Comparison of ENCODE assay signal across 20 cellular contexts in genomic region chr10:68856352-68856751, GRCh38. TPM values are rescaled to one million over a fixed set of nuclear protein-coding genes. Genes with fewer than 3 reads are reported as not detected.
DNase-seq lines count a peak whose midpoint lies in the region; ATAC-seq, FAIRE-seq and TF ChIP-seq lines count a peak whose summit lies in the region.
"Had no signal": no experiment of that assay in that cellular context is flagged by ENCODE, and none has a peak within 500 bp of the region (broad histone marks: within the 10 kb centered on the region; RNA-seq: fewer than 3 reads in every experiment).

No MANE protein-coding gene starts in this region.

- H3K9me3 ChIP-seq in Loucy (ENCODE audit: insufficient read depth, low read depth, low read length) (peaks cover 5% of the 10 kb centered on the region; the same call in 1 of the 2 replicates), K562 (replicated peaks; ENCODE audit: control insufficient read depth, insufficient read depth, low read depth, low read length) (peaks cover 6% of the 10 kb centered on the region), PC-9 (ENCODE audit: insufficient read depth, low read depth) (peaks cover 9% of the 10 kb centered on the region; the same call in 1 of the 2 replicates)

- CTCF ChIA-PET in K562 (lab: Yijun Ruan, JAX; ENCODE audit: low intra/inter-chr PET ratio): no interaction called here
- CTCF ChIA-PET in PC-9 (lab: Charles Lee): interaction anchor here (0.5 to 0.6 kb wide), 2 partner anchors 17 to 29 kb away, joined by 4 read pairs; partner anchors contain the start of gene STOX1
- CTCF ChIA-PET in GM10248 (lab: Yijun Ruan, JAX): interaction anchor here (1.6 kb wide), 1 partner anchor 29 kb away, joined by 3 read pairs; the partner anchor contains the start of gene STOX1

- H3K79me2 ChIP-seq in Loucy (ENCODE audit: insufficient read depth, low read length) (no peaks in the 10 kb centered on the region), K562 (ENCODE audit: control insufficient read depth, insufficient read depth, low read length) (no peaks in the 10 kb centered on the region), PC-9 (ENCODE audit: low read depth) (no peaks in the 10 kb centered on the region)

- H4K20me1 ChIP-seq in Loucy (ENCODE audit: insufficient read depth, low read length, poor library complexity, severe bottlenecking): no peaks in the 10 kb centered on the region
- H4K20me1 ChIP-seq in K562 (replicated peaks; ENCODE audit: control insufficient read depth, insufficient read depth, low read length): no peaks in the 10 kb centered on the region
- no peaks in the 10 kb centered on the region for H4K20me1 ChIP-seq in PC-9 (ENCODE audit: insufficient read depth)

- H3K4me2 ChIP-seq in Loucy (ENCODE audit: low read depth, low read length, poor library complexity, severe bottlenecking) (no peak overlapping the region), K562 (ENCODE audit: insufficient read depth, low read length) (no peak overlapping the region), PC-9 (no peak overlapping the region)

- H3K4me3 Mint-ChIP-seq in nephron progenitor cell: no peak overlapping the region
- H3K4me3 Mint-ChIP-seq: CD4-positive, CD25-positive, alpha-beta regulatory T cell; CD8-positive, alpha-beta T cell; HFFc6 had no signal

- 8% methylated on average over 6 of the region's 6 CpGs for WGBS in K562 (ENCODE audit: insufficient coverage, low coverage, missing lambda C conversion rate)

- no peak for TF ChIP-seq EP300 in K562 (IDR thresholded peaks at IDR 0.05; ENCODE audit: low read length)

- TF ChIP-seq CTCF in Loucy (conservative IDR thresholded peaks at IDR 0.05; ENCODE audit: low read length) (no peak), K562 (IDR thresholded peaks at IDR 0.05 in 2 of 3, conservative IDR thresholded peaks at IDR 0.05 in 1 of 3; ENCODE audit: insufficient read depth in 2 of 3, low read depth in 1 of 3, low read length in 3 of 3) (no peak), nephron progenitor cell (IDR thresholded peaks at IDR 0.05) (no peak), PC-9 (conservative IDR thresholded peaks at IDR 0.05) (no peak), GM10248 (IDR thresholded peaks at IDR 0.05; ENCODE audit: control extremely low read depth, extremely low read depth, low read depth, missing control alignments) (no peak)

- H3K9ac ChIP-seq in Loucy (ENCODE audit: low read depth, low read length, poor library complexity, severe bottlenecking): no peak overlapping the region
- H3K9ac ChIP-seq in K562 (ENCODE audit: insufficient read depth in 1 of 2, low read depth in 2 of 2, low read length in 2 of 2): no peak overlapping the region
- H3K9ac ChIP-seq: GM23248 had no signal

- peaks cover 4% of the 10 kb centered on the region for H3K27me3 Mint-ChIP-seq in nephron progenitor cell (ENCODE audit: low read depth, poor library complexity)

- H3K27ac Mint-ChIP-seq in nephron progenitor cell: peak overlapping the region; percentile 83
- H3K27ac Mint-ChIP-seq: CD4-positive, CD25-positive, alpha-beta regulatory T cell; CD8-positive, alpha-beta T cell; HFFc6 had no signal

- FAIRE-seq in K562 (lab: Jason Lieb, UNC): no peak
- FAIRE-seq: D721Med, GM12892, H54 had no signal

- peaks cover 46% of the 10 kb centered on the region for H3K36me3 Mint-ChIP-seq in nephron progenitor cell (ENCODE audit: low read depth)
- H3K36me3 Mint-ChIP-seq: CD4-positive, CD25-positive, alpha-beta regulatory T cell had no signal

- no peak for TF ChIP-seq POLR2A in K562 (conservative IDR thresholded peaks at IDR 0.05)

- no peaks in the 10 kb centered on the region for H3K36me3 ChIP-seq in Loucy (ENCODE audit: insufficient read depth, low read length)
- no peaks in the 10 kb centered on the region for H3K36me3 ChIP-seq in K562 (ENCODE audit: control insufficient read depth, insufficient read depth, low read length)
- H3K36me3 ChIP-seq in PC-9 (ENCODE audit: low read depth): no peaks in the 10 kb centered on the region
- H3K36me3 ChIP-seq: HAP-1 had no signal

- DNase-seq in K562 (ENCODE audit: extremely low read depth in 1 of 4, low spot score in 3 of 4) (no peak), nephron progenitor cell (no peak), amygdala (lab: John Stamatoyannopoulos, UW) (no peak), C1 segment of cervical spinal cord (lab: John Stamatoyannopoulos, UW) (no peak), PC-9 (no peak), GM10248 (ENCODE audit: extremely low spot score) (no peak)
- DNase-seq: CD4-positive, CD25-positive, alpha-beta regulatory T cell; CD8-positive, alpha-beta T cell; DMS 273 treated with DMSO at 0.1 percent for 48 hours; DMS79; GF-D8; GM23248; HFFc6 had no signal

- H2AFZ ChIP-seq in Loucy (ENCODE audit: low read length): peak overlapping the region; percentile 11; the same call in 1 of the 2 replicates
- peak overlapping the region; percentile 46; the same call in 1 of the 2 replicates for H2AFZ ChIP-seq in K562 (ENCODE audit: low read depth, low read length)
- no peak overlapping the region for H2AFZ ChIP-seq in PC-9
- H2AFZ ChIP-seq: GM23248 had no signal

- peak; percentile 34; the same call in 2 of the 3 replicates for ATAC-seq in K562
- ATAC-seq: CD8-positive, alpha-beta T cell had no signal

- H3K9me1 ChIP-seq in K562 (ENCODE audit: control insufficient read depth, insufficient read depth, low read length): no peaks in the 10 kb centered on the region

- POLR2A ChIA-PET in K562 (lab: Yijun Ruan, JAX) (interaction anchor here (0.8 to 1.5 kb wide), 2 partner anchors 14 to 148 kb away, joined by 3 to 5 read pairs; no protein-coding TSS in a partner anchor), PC-9 (lab: Charles Lee; ENCODE audit: unreplicated experiment) (no interaction called here), GM10248 (lab: Yijun Ruan, JAX) (no interaction called here)

- H3K4me3 ChIP-seq in Loucy (ENCODE audit: low read length, poor library complexity, severe bottlenecking) (no peak overlapping the region), K562 (no peak overlapping the region), PC-9 (no peak overlapping the region)
- H3K4me3 ChIP-seq: GM23248, HAP-1 had no signal

- H3K27ac ChIP-seq in K562 (ENCODE audit: extremely low read depth, low read depth, low read length) (no peak overlapping the region), PC-9 (no peak overlapping the region)
- H3K27ac ChIP-seq: C4-2B, GM23248 had no signal

- BruUV-seq in K562 (replicated peaks; lab: Mats Ljungman, UMichigan) (no TSS peak), PC-9 (replicated peaks; lab: Mats Ljungman, UMichigan) (no TSS peak)

- H3K9me2 ChIP-seq in Loucy (replicated peaks; ENCODE audit: low read depth, low read length): no peaks in the 10 kb centered on the region
- H3K9me2 ChIP-seq in PC-9 (ENCODE audit: insufficient read depth): no peaks in the 10 kb centered on the region

- intact Hi-C loops in K562 (cut with micrococcal nuclease) (no loop called here), PC-9 (cut with micrococcal nuclease; ENCODE audit: unreplicated experiment) (no loop called here)

- no peak for TF ChIP-seq RAD21 in K562 (CRISPR knock-in tag; conservative IDR thresholded peaks at IDR 0.05 in 1 of 2, IDR thresholded peaks at IDR 0.05 in 1 of 2)

- peaks cover 42% of the 10 kb centered on the region for H3K9me3 Mint-ChIP-seq in nephron progenitor cell

- H3K27me3 ChIP-seq in Loucy (ENCODE audit: insufficient read depth, low read length, poor library complexity, severe bottlenecking) (no peaks in the 10 kb centered on the region), K562 (ENCODE audit: control insufficient read depth in 2 of 2, insufficient read depth in 2 of 2, low read length in 2 of 2) (no peaks in the 10 kb centered on the region), PC-9 (ENCODE audit: insufficient read depth, low read depth) (no peaks in the 10 kb centered on the region)

- H3F3A ChIP-seq in Loucy (ENCODE audit: low read depth) (no peaks in the 10 kb centered on the region), PC-9 (ENCODE audit: insufficient read depth, low read depth) (no peaks in the 10 kb centered on the region)

- peaks cover 23% of the 10 kb centered on the region for H3K4me1 Mint-ChIP-seq in nephron progenitor cell
- H3K4me1 Mint-ChIP-seq: CD4-positive, CD25-positive, alpha-beta regulatory T cell had no signal

- no peaks in the 10 kb centered on the region for H3K4me1 ChIP-seq in Loucy (ENCODE audit: insufficient read depth, low read length, poor library complexity, severe bottlenecking)
- H3K4me1 ChIP-seq in K562 (replicated peaks in 1 of 2; ENCODE audit: control insufficient read depth in 2 of 2, insufficient read depth in 2 of 2, low read length in 2 of 2): no peaks in the 10 kb centered on the region
- no peaks in the 10 kb centered on the region for H3K4me1 ChIP-seq in PC-9 (replicated peaks; ENCODE audit: insufficient read depth)
- H3K4me1 ChIP-seq: HAP-1 had no signal

- in situ Hi-C loops in K562 (cut with MboI): no loop called here

RNA-seq across cellular contexts. Expression of gene STOX1, which starts 29.0 kb away (rescaled TPM):
- total RNA-seq in K562 (2011; cell fraction: chromatin; rRNA removed; ENCODE audit: low replicate concordance): 0.28 TPM in 1 of 2 replicates, not detected in the other
- total RNA-seq in K562 (2011; cell fraction: nucleolus; rRNA removed): 0.17 TPM in 1 of 2 replicates, not detected in the other
- not detected in 2 replicates for total RNA-seq in K562 (2011; cell fraction: nucleoplasm; rRNA removed)
- total RNA-seq in K562 (2014; rRNA removed) (0.09 and 0.16 TPM in 2 replicates), K562 (2014; rRNA removed; fragmentation: Illumina TruSeq; extraction: Trizol) (0.47 and 0.48 TPM in 2 replicates), K562 (2015; rRNA removed; fragmentation: Illumina TruSeq; extraction: Trizol) (0.87 and 0.98 TPM in 2 replicates), K562 (2021) (0.29 and 0.42 TPM in 2 replicates), PC-9 (2021) (3.9 and 4.4 TPM in 2 replicates)
- polyA plus RNA-seq in K562 (2011; rRNA removed) (0.23 and 0.39 TPM in 2 replicates), K562 (2014; fragmentation: Illumina TruSeq; extraction: Trizol) (0.29 and 0.36 TPM in 2 replicates), K562 (2014; fragmentation: Nextera tagmentation; extraction: Ambion mirVana) (under 1 TPM; 0.13 to 0.20 TPM), K562 (2014; rRNA removed) (0.09 and 1.1 TPM in 2 replicates)
- 0.04 and 0.13 TPM in 2 replicates for polyA plus RNA-seq in K562 (2011; cell fraction: cytosol; rRNA removed)
- polyA plus RNA-seq in K562 (2011; cell fraction: nucleus; rRNA removed): 0.09 and 0.13 TPM in 2 replicates
- 0.49 and 1.1 TPM in 2 replicates for polyA plus RNA-seq in K562 (2012)
- 0.53 and 0.57 TPM in 2 replicates for polyA minus RNA-seq in K562 (2011; rRNA and poly(A)+ RNA removed)
- not detected in 2 replicates for polyA minus RNA-seq in K562 (2011; cell fraction: cytosol; rRNA and poly(A)+ RNA removed)
- 0.11 and 0.13 TPM in 2 replicates for polyA minus RNA-seq in K562 (2011; cell fraction: nucleus; rRNA and poly(A)+ RNA removed)
- total RNA-seq: GM23248 had no signal
- polyA plus RNA-seq: BJ, GM23248 had no signal

RNA-seq across cellular contexts. Expression of gene DDX50, which starts 44.8 kb away (rescaled TPM):
- total RNA-seq in K562 (2011; cell fraction: chromatin; rRNA removed; ENCODE audit: low replicate concordance): 22.7 and 60.0 TPM in 2 replicates
- 11.4 and 13.3 TPM in 2 replicates for total RNA-seq in K562 (2011; cell fraction: nucleolus; rRNA removed)
- total RNA-seq in K562 (2011; cell fraction: nucleoplasm; rRNA removed): 14.0 and 20.6 TPM in 2 replicates
- total RNA-seq in K562 (2014; rRNA removed) (48.0 and 50.0 TPM in 2 replicates), K562 (2014; rRNA removed; fragmentation: Illumina TruSeq; extraction: Trizol) (86.8 and 98.5 TPM in 2 replicates), K562 (2015; rRNA removed; fragmentation: Illumina TruSeq; extraction: Trizol) (67.7 and 72.0 TPM in 2 replicates), K562 (2021) (52.8 and 54.4 TPM in 2 replicates), PC-9 (2021) (33.8 and 37.7 TPM in 2 replicates)
- polyA plus RNA-seq in K562 (2011; rRNA removed) (58.8 and 79.3 TPM in 2 replicates), K562 (2014; fragmentation: Illumina TruSeq; extraction: Trizol) (62.1 and 72.9 TPM in 2 replicates), K562 (2014; fragmentation: Nextera tagmentation; extraction: Ambion mirVana) (10 to 100 TPM; 36.7 to 57.4 TPM), K562 (2014; rRNA removed) (41.9 and 53.0 TPM in 2 replicates)
- polyA plus RNA-seq in K562 (2011; cell fraction: cytosol; rRNA removed): 14.5 and 28.4 TPM in 2 replicates
- 10.9 and 17.9 TPM in 2 replicates for polyA plus RNA-seq in K562 (2011; cell fraction: nucleus; rRNA removed)
- 53.0 and 57.7 TPM in 2 replicates for polyA plus RNA-seq in K562 (2012)
- polyA minus RNA-seq in K562 (2011; rRNA and poly(A)+ RNA removed): 129 and 135 TPM in 2 replicates
- polyA minus RNA-seq in K562 (2011; cell fraction: cytosol; rRNA and poly(A)+ RNA removed): 38.0 and 43.1 TPM in 2 replicates
- polyA minus RNA-seq in K562 (2011; cell fraction: nucleus; rRNA and poly(A)+ RNA removed): 10.8 and 17.8 TPM in 2 replicates
